ENCODE assay signal across 13 cellular contexts in genomic region chr1:26761217-26761616, GRCh38. TPM values are rescaled to one million over a fixed set of nuclear protein-coding genes. Genes with fewer than 3 reads are reported as not detected.
A peak's percentile ranks its signal among the peaks of the same experiment; 100 is the strongest.
DNase-seq lines count a peak whose midpoint lies in the region; ATAC-seq and TF ChIP-seq lines count a peak whose summit lies in the region.
"Had no signal": no experiment of that assay in that cellular context is flagged by ENCODE, and none has a peak within 500 bp of the region (broad histone marks: within the 10 kb centered on the region; RNA-seq: fewer than 3 reads in every experiment).

No MANE protein-coding gene starts in this region.

- intact Hi-C loops in testis (cut with DNase I; ENCODE audit: low total_unique reads), result no loop called here

- no peaks in the 10 kb centered on the region for H3K9me3 Mint-ChIP-seq in endodermal cell
- H3K9me3 Mint-ChIP-seq: brain had no signal

- H3K79me2 ChIP-seq in osteoblast (ENCODE audit: insufficient read depth, low read length), result peaks cover 65% of the 10 kb centered on the region

- no peak overlapping the region for H3K4me2 ChIP-seq in osteoblast (ENCODE audit: insufficient read depth, low read length)

- H3K4me3 ChIP-seq in NB4 (ENCODE audit: low read depth, low read length), result no peak overlapping the region
- H3K4me3 ChIP-seq in endodermal cell (ENCODE audit: low read length), result no peak overlapping the region
- no peak overlapping the region for H3K4me3 ChIP-seq in osteoblast (ENCODE audit: insufficient read depth, low read length)
- H3K4me3 ChIP-seq in testis, result no peak overlapping the region

- H3K9me3 ChIP-seq in endodermal cell (ENCODE audit: control insufficient read depth, low read length) (no peaks in the 10 kb centered on the region), osteoblast (ENCODE audit: low read depth, low read length) (no peaks in the 10 kb centered on the region), testis (no peaks in the 10 kb centered on the region)

- no peak overlapping the region for H3K9ac ChIP-seq in endodermal cell (ENCODE audit: extremely low read depth, low read length, poor library complexity, severe bottlenecking)

- WGBS in endodermal cell (ENCODE audit: insufficient coverage in 1 of 2, insufficient read length in 1 of 2), 2 experiments, result 94% methylated on average over 2 to 3 of the region's 3 CpGs
- WGBS in testis, 2 donors, result 71 to 85% methylated on average over 3 of the region's 3 CpGs

- H3K4me3 Mint-ChIP-seq in endodermal cell, result no peak overlapping the region
- H3K4me3 Mint-ChIP-seq: brain had no signal

- H3K36me3 ChIP-seq in endodermal cell (ENCODE audit: control insufficient read depth, insufficient read depth, low read length) (peaks cover 83% of the 10 kb centered on the region), osteoblast (ENCODE audit: insufficient read depth, low read length) (peaks cover 63% of the 10 kb centered on the region), testis (ENCODE audit: low read depth, missing control alignments) (peaks cover 2% of the 10 kb centered on the region)

- peaks cover 21% of the 10 kb centered on the region for H4K20me1 ChIP-seq in osteoblast (ENCODE audit: insufficient read depth, low read length)

- H3K27ac ChIP-seq in endodermal cell (ENCODE audit: low read depth, low read length) (peak overlapping the region; percentile 47), osteoblast (ENCODE audit: low read depth, low read length) (no peak overlapping the region), testis (no peak overlapping the region)

- peak; percentile 2 for DNase-seq in NCI-H2196 treated with DMSO at 0.1 percent for 48 hours (lab: John Stamatoyannopoulos, UW; ENCODE audit: unreplicated experiment)
- no peak for DNase-seq in NCI-H2196 (lab: John Stamatoyannopoulos, UW; ENCODE audit: unreplicated experiment)
- DNase-seq in NB4 (ENCODE audit: low read depth), result peak; percentile 26
- DNase-seq in endodermal cell, result no peak
- DNase-seq in osteoblast (ENCODE audit: insufficient read length, low spot score, missing footprints), result no peak
- no peak for DNase-seq in testis
- DNase-seq in NCI-H1436 (lab: John Stamatoyannopoulos, UW), result no peak
- DNase-seq: ACHN, foreskin melanocyte, mammary epithelial cell, NCI-H1105 had no signal

- peak overlapping the region; percentile 2 for H3K27ac Mint-ChIP-seq in endodermal cell

- H3K36me3 Mint-ChIP-seq in endodermal cell (ENCODE audit: low read depth), result peaks cover 80% of the 10 kb centered on the region

- no peak overlapping the region for H2AFZ ChIP-seq in osteoblast (ENCODE audit: low read length)

- H3K27me3 ChIP-seq in endodermal cell (ENCODE audit: control insufficient read depth, insufficient read depth, low read length, poor library complexity, severe bottlenecking), result no peaks in the 10 kb centered on the region
- H3K27me3 ChIP-seq in osteoblast (ENCODE audit: insufficient read depth, low read length), result no peaks in the 10 kb centered on the region
- no peaks in the 10 kb centered on the region for H3K27me3 ChIP-seq in testis

- H3K4me1 Mint-ChIP-seq in endodermal cell, result no peaks in the 10 kb centered on the region
- H3K4me1 Mint-ChIP-seq: brain had no signal

- no peak for ATAC-seq in GM18517 (IDR thresholded peaks at IDR 0.05; ENCODE audit: unreplicated experiment)

- TF ChIP-seq POLR2A in NB4 (IDR thresholded peaks at IDR 0.05; ENCODE audit: extremely low read depth, insufficient read length) (no peak), testis (IDR thresholded peaks at IDR 0.05) (no peak)

- no peaks in the 10 kb centered on the region for H3K27me3 Mint-ChIP-seq in endodermal cell (ENCODE audit: insufficient read depth)
- H3K27me3 Mint-ChIP-seq: brain had no signal

- H3K4me1 ChIP-seq in endodermal cell (ENCODE audit: control insufficient read depth, insufficient read depth, low read length) (no peaks in the 10 kb centered on the region), osteoblast (ENCODE audit: insufficient read depth, low read length) (no peaks in the 10 kb centered on the region), testis (no peaks in the 10 kb centered on the region)

- TF ChIP-seq CTCF in NB4 (IDR thresholded peaks at IDR 0.05; ENCODE audit: low read depth, low read length) (no peak), endodermal cell (conservative IDR thresholded peaks at IDR 0.05) (peak; percentile 47), osteoblast (IDR thresholded peaks at IDR 0.05; ENCODE audit: extremely low read depth, low read depth, low read length) (peak; percentile 29), testis (IDR thresholded peaks at IDR 0.05) (no peak)

RNA-seq across cellular contexts. Expression of gene PIGV, which starts 26.5 kb away (rescaled TPM):
- total RNA-seq in endodermal cell, result 10 to 100 TPM; 12.7 to 14.6 TPM
- polyA plus RNA-seq in endodermal cell (2013, experiment 1 of 2), result 13.3 TPM
- 12.6 TPM for polyA plus RNA-seq in endodermal cell (2013, experiment 2 of 2)
- 18.1 and 19.2 TPM in 2 replicates for total RNA-seq in osteoblast
- 10 to 100 TPM; 47.6 to 52.5 TPM for total RNA-seq in testis
- polyA plus RNA-seq in testis (ENCODE audit: insufficient read depth, low read depth, low replicate concordance), result 101 TPM

Comparison
In these comparisons a context has a peak if more than half of its experiments do, and no peak if none do; other contexts are left out.
1. DNase-seq: peak in NCI-H2196 treated with DMSO at 0.1 percent for 48 hours (single experiment) and NB4 (single experiment); none in NCI-H2196 (single experiment), endodermal cell (single experiment), osteoblast (single experiment), testis (single experiment) and NCI-H1436 (single experiment).
2. CTCF ChIP-seq: peak in endodermal cell (single experiment) and osteoblast (single experiment); none in NB4 (single experiment) and testis (0 of 3).